In the genomic region with DNA sequence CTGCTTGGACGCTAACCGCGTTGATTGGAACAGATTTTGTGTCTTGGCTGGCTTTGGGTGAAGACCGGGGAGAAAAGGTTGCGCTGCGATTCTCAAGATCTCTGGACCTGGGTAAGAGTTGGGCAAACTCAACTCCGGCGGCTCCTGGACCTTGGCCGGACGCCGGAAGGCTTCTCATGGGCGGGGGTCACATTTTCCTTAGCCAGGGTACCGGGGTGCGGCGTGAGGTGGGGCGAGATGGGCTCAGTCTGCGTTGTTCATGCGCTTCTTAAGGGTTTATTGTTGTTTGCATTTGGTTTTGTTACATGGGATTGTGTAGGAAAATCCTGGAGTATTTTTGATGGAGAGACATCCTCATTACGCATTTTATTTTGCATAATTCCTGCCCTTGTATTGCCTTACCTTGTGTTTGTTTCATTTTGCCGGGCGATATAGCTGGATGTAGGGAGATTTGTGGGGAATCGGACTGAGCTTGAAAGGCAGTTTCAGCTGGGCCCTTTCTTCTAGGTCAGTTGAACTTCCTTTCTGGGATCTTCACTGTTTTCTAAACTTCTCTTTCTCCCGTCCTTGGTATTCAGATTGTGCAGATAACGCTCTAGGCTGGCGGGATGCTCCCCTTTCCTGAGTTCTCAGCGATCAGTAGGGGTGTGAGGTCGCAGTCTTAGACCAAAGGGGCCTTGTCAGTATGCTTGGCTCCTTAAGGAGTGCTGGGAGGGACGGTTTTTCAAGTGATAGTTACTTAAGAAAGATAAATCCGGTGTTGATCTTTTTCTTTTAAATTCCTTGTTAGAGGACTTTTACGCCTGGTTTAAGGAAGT, we compare ENCODE assay signal across 12 cellular contexts. TPM values are rescaled to one million over a fixed set of nuclear protein-coding genes. Genes with fewer than 3 reads are reported as not detected.
DNase-seq lines count a peak whose midpoint lies in the region; ATAC-seq, FAIRE-seq and TF ChIP-seq lines count a peak whose summit lies in the region.
"Had no signal": no experiment of that assay in that cellular context is flagged by ENCODE, and none has a peak within 500 bp of the region (broad histone marks: within the 10 kb centered on the region; RNA-seq: fewer than 3 reads in every experiment).

No MANE protein-coding gene starts in this region.

- no peaks in the 10 kb centered on the region for H3K4me1 ChIP-seq in parathyroid adenoma

- TF ChIP-seq CTCF in AG10803 (conservative IDR thresholded peaks at IDR 0.05; ENCODE audit: low read length) (no peak), WI38 (IDR thresholded peaks at IDR 0.05; ENCODE audit: low read depth, low read length) (no peak), parathyroid adenoma (IDR thresholded peaks at IDR 0.05) (no peak)

- H2AFZ ChIP-seq in parathyroid adenoma: peak overlapping the region; percentile 54

- no peaks in the 10 kb centered on the region for H3K36me3 ChIP-seq in parathyroid adenoma (ENCODE audit: control insufficient read depth, insufficient read depth, low read length)

- ATAC-seq in HG03457 (IDR thresholded peaks at IDR 0.05; ENCODE audit: unreplicated experiment): no peak

- no peak for FAIRE-seq in GM12891 (lab: Jason Lieb, UNC)

- no peak overlapping the region for H3K27ac ChIP-seq in parathyroid adenoma

- no peak for TF ChIP-seq POLR2A in GM12891 (IDR thresholded peaks at IDR 0.05; ENCODE audit: low read depth, low read length)

- no peak overlapping the region for H3K9ac ChIP-seq in parathyroid adenoma

- no peaks in the 10 kb centered on the region for H3K27me3 ChIP-seq in parathyroid adenoma (ENCODE audit: control insufficient read depth, insufficient read depth, low read length)

- H3K79me2 ChIP-seq in parathyroid adenoma: no peaks in the 10 kb centered on the region

- DNase-seq in AG10803 (ENCODE audit: low read depth) (no peak), NCI-H1105 treated with DMSO at 0.1 percent for 48 hours (lab: John Stamatoyannopoulos, UW) (no peak), GM12891 (ENCODE audit: insufficient read length, low spot score) (no peak), NCI-H510A (lab: John Stamatoyannopoulos, UW) (no peak)
- DNase-seq: activated CD8-positive, alpha-beta memory T cell treated with anti-CD3 and anti-CD28 coated beads, Interleukin-2, amount 50 U/mL, for 48 hours; CD4-positive, CD25-positive, alpha-beta regulatory T cell; NCI-H2081 treated with DMSO at 0.1 percent for 48 hours; SW 1271 had no signal

- H3K4me2 ChIP-seq in parathyroid adenoma (ENCODE audit: low read length): no peak overlapping the region

- H3K9me3 ChIP-seq in parathyroid adenoma (ENCODE audit: control insufficient read depth, low read length): peaks cover 3% of the 10 kb centered on the region

- H3K4me3 ChIP-seq in AG10803 (ENCODE audit: low read length) (peak overlapping the region; percentile 4; the same call in 1 of the 2 replicates), WI38 (ENCODE audit: low read depth, low read length) (peak overlapping the region; percentile 9; the same call in 1 of the 2 replicates), iPS-11a (ENCODE audit: low read depth, low read length) (peak overlapping the region; percentile 86), parathyroid adenoma (ENCODE audit: low read depth, low read length) (no peak overlapping the region)

TF ChIP-seq in GM12891, 5 proteins besides CTCF, POLR2A, EP300 and RAD21:
- no peak for TF ChIP-seq POLR2AphosphoS5 (IDR thresholded peaks at IDR 0.05; ENCODE audit: low read depth, low read length)
- TF ChIP-seq POU2F2 (IDR thresholded peaks at IDR 0.05; ENCODE audit: low read depth, low read length): no peak
- no peak for TF ChIP-seq PAX5 (IDR thresholded peaks at IDR 0.05; ENCODE audit: insufficient read depth, low read length, severe bottlenecking)
- TF ChIP-seq TAF1 (IDR thresholded peaks at IDR 0.05; ENCODE audit: low read depth, low read length): no peak
- TF ChIP-seq SPI1 (IDR thresholded peaks at IDR 0.05; ENCODE audit: low read depth, low read length): no peak

RNA-seq across cellular contexts. Expression of gene MEGF10, which starts 0.6 kb away (rescaled TPM):
- not detected for polyA plus RNA-seq in GM12891 (2012; ENCODE audit: low read depth, missing spikeins)
